Comparison of ENCODE assay signal across 1 cellular context in the genomic region with DNA sequence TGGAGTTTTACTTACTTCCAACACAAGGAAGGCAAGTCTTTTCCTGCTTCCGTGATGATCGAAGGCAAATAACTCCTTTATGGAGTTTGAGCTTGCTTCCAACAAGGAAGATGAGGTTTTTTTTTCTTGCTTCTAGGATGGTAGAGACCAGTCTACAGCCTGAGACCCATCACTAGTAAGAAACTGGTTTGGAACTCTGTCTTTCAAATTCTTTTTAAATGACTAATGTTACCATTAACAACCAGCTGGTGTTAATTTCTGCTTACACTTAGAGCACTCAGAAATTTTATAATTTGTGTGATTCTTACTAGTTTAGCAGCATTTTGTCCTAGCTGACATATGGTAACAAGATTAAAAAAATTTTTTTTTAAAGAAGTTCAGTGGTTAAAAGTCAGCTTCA.
TF ChIP-seq lines count a peak whose summit lies in the region.

No MANE protein-coding gene starts in this region.

TF ChIP-seq in WTC11, 78 proteins besides CTCF, POLR2A, EP300 and RAD21 (continued from another document):
- TF ChIP-seq, protein P1, sequence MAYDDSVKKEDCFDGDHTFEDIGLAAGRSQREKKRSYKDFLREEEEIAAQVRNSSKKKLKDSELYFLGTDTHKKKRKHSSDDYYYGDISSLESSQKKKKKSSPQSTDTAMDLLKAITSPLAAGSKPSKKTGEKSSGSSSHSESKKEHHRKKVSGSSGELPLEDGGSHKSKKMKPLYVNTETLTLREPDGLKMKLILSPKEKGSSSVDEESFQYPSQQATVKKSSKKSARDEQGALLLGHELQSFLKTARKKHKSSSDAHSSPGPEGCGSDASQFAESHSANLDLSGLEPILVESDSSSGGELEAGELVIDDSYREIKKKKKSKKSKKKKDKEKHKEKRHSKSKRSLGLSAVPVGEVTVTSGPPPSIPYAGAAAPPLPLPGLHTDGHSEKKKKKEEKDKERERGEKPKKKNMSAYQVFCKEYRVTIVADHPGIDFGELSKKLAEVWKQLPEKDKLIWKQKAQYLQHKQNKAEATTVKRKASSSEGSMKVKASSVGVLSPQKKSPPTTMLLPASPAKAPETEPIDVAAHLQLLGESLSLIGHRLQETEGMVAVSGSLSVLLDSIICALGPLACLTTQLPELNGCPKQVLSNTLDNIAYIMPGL (CRISPR knock-in tag; IDR thresholded peaks at IDR 0.05), result no peak
- no peak for TF ChIP-seq ELF4 (CRISPR knock-in tag; IDR thresholded peaks at IDR 0.05; ENCODE audit: low read depth)
- TF ChIP-seq, protein P2, sequence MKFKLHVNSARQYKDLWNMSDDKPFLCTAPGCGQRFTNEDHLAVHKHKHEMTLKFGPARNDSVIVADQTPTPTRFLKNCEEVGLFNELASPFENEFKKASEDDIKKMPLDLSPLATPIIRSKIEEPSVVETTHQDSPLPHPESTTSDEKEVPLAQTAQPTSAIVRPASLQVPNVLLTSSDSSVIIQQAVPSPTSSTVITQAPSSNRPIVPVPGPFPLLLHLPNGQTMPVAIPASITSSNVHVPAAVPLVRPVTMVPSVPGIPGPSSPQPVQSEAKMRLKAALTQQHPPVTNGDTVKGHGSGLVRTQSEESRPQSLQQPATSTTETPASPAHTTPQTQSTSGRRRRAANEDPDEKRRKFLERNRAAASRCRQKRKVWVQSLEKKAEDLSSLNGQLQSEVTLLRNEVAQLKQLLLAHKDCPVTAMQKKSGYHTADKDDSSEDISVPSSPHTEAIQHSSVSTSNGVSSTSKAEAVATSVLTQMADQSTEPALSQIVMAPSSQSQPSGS (CRISPR knock-in tag; IDR thresholded peaks at IDR 0.05; ENCODE audit: borderline replicate concordance, low read depth), result no peak
- TF ChIP-seq JUN (CRISPR knock-in tag; IDR thresholded peaks at IDR 0.05), result no peak
- no peak for TF ChIP-seq SOX15 (CRISPR knock-in tag; IDR thresholded peaks at IDR 0.05)
- TF ChIP-seq TP53 (CRISPR knock-in tag; IDR thresholded peaks at IDR 0.05), result no peak
- TF ChIP-seq NFE2L1 (CRISPR knock-in tag; IDR thresholded peaks at IDR 0.05), result no peak
TF ChIP-seq in WTC11: peak in this region for 0.
